ENCODE assay signal across 8 cellular contexts in the genomic region with DNA sequence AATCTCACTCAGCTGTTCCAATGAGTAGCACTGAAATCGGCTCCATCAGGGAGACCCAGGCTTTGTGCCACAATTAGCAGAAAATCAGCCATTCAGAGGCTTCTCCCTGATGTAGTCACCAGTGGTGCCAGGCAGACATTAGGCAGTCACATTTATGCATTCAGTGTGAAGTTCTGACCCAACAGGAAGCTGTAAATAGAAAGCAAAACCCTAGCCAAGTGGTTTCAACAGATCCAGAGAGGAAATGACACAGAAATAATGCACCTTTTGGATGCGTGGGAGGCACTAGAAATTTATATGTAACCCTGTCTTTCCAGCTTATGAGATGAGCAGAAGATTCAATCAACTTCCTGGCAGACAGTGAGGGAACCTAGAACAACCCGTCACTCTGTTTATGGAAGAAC.
DNase-seq lines count a peak whose midpoint lies in the region; ATAC-seq and TF ChIP-seq lines count a peak whose summit lies in the region.

No MANE protein-coding gene starts in this region.

- no peak overlapping the region for H3K4me3 ChIP-seq in sigmoid colon
- H3K4me3 ChIP-seq in prostate gland, result no peak overlapping the region

- no peaks in the 10 kb centered on the region for H3K9me3 ChIP-seq in sigmoid colon
- no peaks in the 10 kb centered on the region for H3K9me3 ChIP-seq in prostate gland

- no peak for TF ChIP-seq POLR2A in sigmoid colon (IDR thresholded peaks at IDR 0.05)
- no peak for TF ChIP-seq POLR2A in prostate gland (IDR thresholded peaks at IDR 0.05)

- intact Hi-C loops in sigmoid colon (cut with DNase I), result no loop called here
- intact Hi-C loops in prostate gland (cut with DNase I), result no loop called here
- intact Hi-C loops in left colon (cut with DNase I, micrococcal nuclease), result no loop called here

- ATAC-seq in GM19452 (IDR thresholded peaks at IDR 0.05; ENCODE audit: unreplicated experiment) (peak; percentile 88), left colon (no peak)

- H3K36me3 ChIP-seq in sigmoid colon, result no peaks in the 10 kb centered on the region
- H3K36me3 ChIP-seq in prostate gland, result no peaks in the 10 kb centered on the region

- H3K27ac ChIP-seq in epithelial cell of prostate (peak overlapping the region; percentile 93), sigmoid colon (peak overlapping the region; percentile 58 to 74 (median 71)), prostate gland (no peak overlapping the region)

- no peak for TF ChIP-seq EP300 in sigmoid colon (IDR thresholded peaks at IDR 0.05)

- TF ChIP-seq CTCF in sigmoid colon (IDR thresholded peaks at IDR 0.05), result no peak
- TF ChIP-seq CTCF in prostate gland (IDR thresholded peaks at IDR 0.05), result no peak

- WGBS in sigmoid colon, 2 donors, result 53 to 61% methylated on average over 3 of the region's 3 CpGs
- WGBS in prostate gland, result 23% methylated on average over 3 of the region's 3 CpGs

- H3K4me1 ChIP-seq in sigmoid colon (peaks cover 0 to 38% (median 36%) of the 10 kb centered on the region in 4 donors), prostate gland (replicated peaks) (no peaks in the 10 kb centered on the region)

- no peaks in the 10 kb centered on the region for H3K27me3 ChIP-seq in sigmoid colon
- H3K27me3 ChIP-seq in prostate gland (replicated peaks; ENCODE audit: insufficient read depth), result no peaks in the 10 kb centered on the region

- DNase-seq in Ammon's horn (ENCODE audit: low spot score) (peak; percentile 86), Kasumi-1 (lab: John Stamatoyannopoulos, UW) (peak; percentile 82 to 84), epithelial cell of prostate (ENCODE audit: low read depth, low spot score) (peak; percentile 49), sigmoid colon (no peak), prostate gland (ENCODE audit: low spot score) (no peak), left colon (no peak)
- no peak for DNase-seq in activated CD4-positive, alpha-beta T cell treated with anti-CD3 and anti-CD28 coated beads, Interleukin-2, amount 50 U/mL, for 48 hours

Comparison
In these comparisons a context has a peak if more than half of its experiments do, and no peak if none do; other contexts are left out.
1. DNase-seq: peak in Ammon's horn (single experiment), Kasumi-1 (2 of 2) and epithelial cell of prostate (single experiment); none in sigmoid colon (single experiment), prostate gland (single experiment), activated CD4-positive, alpha-beta T cell treated with anti-CD3 and anti-CD28 coated beads, Interleukin-2, amount 50 U/mL, for 48 hours (0 of 2) and left colon (0 of 2).
2. H3K27ac ChIP-seq: peak in epithelial cell of prostate (single experiment) and sigmoid colon (4 of 4); none in prostate gland (0 of 2).